ENCODE assay signal across 10 cellular contexts in genomic region chr14:67881225-67881624, GRCh38.
DNase-seq lines count a peak whose midpoint lies in the region; ATAC-seq, FAIRE-seq and TF ChIP-seq lines count a peak whose summit lies in the region.
"Had no signal": no experiment of that assay in that cellular context is flagged by ENCODE, and none has a peak within 500 bp of the region (broad histone marks: within the 10 kb centered on the region; RNA-seq: fewer than 3 reads in every experiment).

No MANE protein-coding gene starts in this region.

- H2AFZ ChIP-seq in OCI-LY1 (ENCODE audit: low read length) = no peak overlapping the region

- H3K4me2 ChIP-seq in OCI-LY1 (ENCODE audit: low read length) = no peak overlapping the region

- no peaks in the 10 kb centered on the region for H3F3A ChIP-seq in OCI-LY1 (ENCODE audit: insufficient read depth, low read length)

- intact Hi-C loops in heart left ventricle (cut with DNase I) (loop anchor here in 4 of 10 donors (5.0 kb wide), 3 partner anchors 936 to 961 kb away; no protein-coding TSS in a partner anchor), kidney (cut with DNase I) (no loop called here)

- in situ Hi-C loops in GM13976 (cut with MboI; ENCODE audit: low sequenced_read_pairs, unreplicated experiment) = no loop called here

- H3K9me3 ChIP-seq in OCI-LY1 (ENCODE audit: low read length) = no peaks in the 10 kb centered on the region
- no peaks in the 10 kb centered on the region for H3K9me3 ChIP-seq in heart left ventricle
- no peaks in the 10 kb centered on the region for H3K9me3 ChIP-seq in kidney (ENCODE audit: control insufficient read depth in 1 of 2, low read length in 2 of 2)
- H3K9me3 ChIP-seq: spleen, tibial nerve had no signal

- no peaks in the 10 kb centered on the region for H3K79me2 ChIP-seq in OCI-LY1 (ENCODE audit: insufficient read depth, low read length)

- H3K4me3 ChIP-seq in OCI-LY1 (ENCODE audit: low read depth, low read length, poor library complexity, severe bottlenecking) = no peak overlapping the region
- no peak overlapping the region for H3K4me3 ChIP-seq in heart left ventricle
- H3K4me3 ChIP-seq in kidney (ENCODE audit: low read length in 2 of 2) = no peak overlapping the region
- H3K4me3 ChIP-seq: spleen, tibial nerve had no signal

- no peaks in the 10 kb centered on the region for H3K9me2 ChIP-seq in OCI-LY1 (ENCODE audit: low read depth, low read length)

- H3K9ac ChIP-seq in OCI-LY1 (ENCODE audit: low read length) (no peak overlapping the region), kidney (ENCODE audit: low read length in 2 of 2) (no peak overlapping the region)

- H3K4me1 ChIP-seq in OCI-LY1 (ENCODE audit: insufficient read depth, low read length, severe bottlenecking) (peaks cover 9% of the 10 kb centered on the region), heart left ventricle (peaks cover 0 to 26% (median 0%) of the 10 kb centered on the region in 12 donors), kidney (ENCODE audit: control insufficient read depth in 1 of 2, insufficient read depth in 1 of 2, low read depth in 1 of 2, low read length in 2 of 2) (no peaks in the 10 kb centered on the region)

- H4K20me1 ChIP-seq in OCI-LY1 (ENCODE audit: insufficient read depth, low read length) = no peaks in the 10 kb centered on the region

- TF ChIP-seq CTCF in GM13976 (IDR thresholded peaks at IDR 0.05; ENCODE audit: borderline replicate concordance, control extremely low read depth, extremely low read depth, insufficient read depth, missing control alignments) = no peak
- no peak for TF ChIP-seq CTCF in OCI-LY1 (IDR thresholded peaks at IDR 0.05; ENCODE audit: low read length)
- TF ChIP-seq CTCF in heart left ventricle (IDR thresholded peaks at IDR 0.05) = no peak
- TF ChIP-seq CTCF in kidney (IDR thresholded peaks at IDR 0.05; ENCODE audit: borderline replicate concordance, extremely low read depth, insufficient read depth) = no peak

- ATAC-seq in GM19372 (IDR thresholded peaks at IDR 0.05; ENCODE audit: low read depth, unreplicated experiment) (peak; percentile 82), HG02981 (IDR thresholded peaks at IDR 0.05; ENCODE audit: unreplicated experiment) (peak; percentile 95), heart left ventricle (no peak)

- H3K36me3 ChIP-seq in OCI-LY1 (ENCODE audit: insufficient read depth, low read length) (no peaks in the 10 kb centered on the region), heart left ventricle (no peaks in the 10 kb centered on the region), kidney (ENCODE audit: control insufficient read depth in 1 of 2, insufficient read depth in 2 of 2, low read length in 2 of 2) (no peaks in the 10 kb centered on the region)
- H3K36me3 ChIP-seq: spleen, tibial nerve had no signal

- H3K27ac ChIP-seq in OCI-LY1 (ENCODE audit: low read depth, low read length, poor library complexity, severe bottlenecking) = peak overlapping the region; percentile 5
- no peak overlapping the region for H3K27ac ChIP-seq in heart left ventricle
- no peak overlapping the region for H3K27ac ChIP-seq in kidney (ENCODE audit: low read depth in 2 of 2, low read length in 2 of 2)
- H3K27ac ChIP-seq: spleen, tibial nerve had no signal

- TF ChIP-seq POLR2A in heart left ventricle (IDR thresholded peaks at IDR 0.05) = no peak

- DNase-seq in GM13976 (ENCODE audit: low spot score) (peak; percentile 58), kidney glomerular epithelial cell (lab: John Stamatoyannopoulos, UW) (no peak), heart left ventricle (no peak), AG08396 (ENCODE audit: low spot score) (no peak), kidney (no peak)
- DNase-seq: spleen had no signal

- 70 to 89% (median 73%) methylated on average over 2 of the region's 2 CpGs for WGBS in heart left ventricle, 4 donors

- no peak for FAIRE-seq in kidney (lab: Jason Lieb, UNC)

- no peaks in the 10 kb centered on the region for H3K27me3 ChIP-seq in OCI-LY1 (ENCODE audit: insufficient read depth, low read length)
- no peaks in the 10 kb centered on the region for H3K27me3 ChIP-seq in heart left ventricle
- H3K27me3 ChIP-seq: spleen, tibial nerve had no signal

Comparison
In these comparisons a context has a peak if more than half of its experiments do, and no peak if none do; other contexts are left out.
1. ATAC-seq: peak in GM19372 (single experiment) and HG02981 (single experiment); none in heart left ventricle (0 of 4).